1 cellular context compared by ENCODE assay signal in the genomic region with DNA sequence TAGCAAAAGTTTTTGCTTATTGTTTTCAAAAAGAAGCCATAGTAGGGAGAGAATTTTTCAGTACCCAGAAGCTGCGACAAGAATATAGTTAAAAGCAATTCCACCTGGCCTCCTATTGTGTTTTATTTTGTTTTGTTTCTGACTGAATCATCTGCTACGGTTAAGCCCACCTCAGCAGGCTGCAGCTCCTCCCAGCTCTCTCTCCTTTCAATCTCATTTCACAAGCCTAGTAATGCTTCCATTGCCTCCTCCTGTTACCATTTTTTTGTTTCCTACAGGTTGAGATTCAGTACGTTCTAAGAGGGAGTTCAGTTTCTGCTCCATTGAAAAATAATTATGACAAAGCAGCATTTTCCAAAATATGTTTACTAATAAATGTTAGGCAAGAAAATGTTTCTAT.
TF ChIP-seq lines count a peak whose summit lies in the region.

No MANE protein-coding gene starts in this region.

TF ChIP-seq in WTC11, 78 proteins besides CTCF, POLR2A, EP300 and RAD21 (continued from another document):
- TF ChIP-seq, protein P1, sequence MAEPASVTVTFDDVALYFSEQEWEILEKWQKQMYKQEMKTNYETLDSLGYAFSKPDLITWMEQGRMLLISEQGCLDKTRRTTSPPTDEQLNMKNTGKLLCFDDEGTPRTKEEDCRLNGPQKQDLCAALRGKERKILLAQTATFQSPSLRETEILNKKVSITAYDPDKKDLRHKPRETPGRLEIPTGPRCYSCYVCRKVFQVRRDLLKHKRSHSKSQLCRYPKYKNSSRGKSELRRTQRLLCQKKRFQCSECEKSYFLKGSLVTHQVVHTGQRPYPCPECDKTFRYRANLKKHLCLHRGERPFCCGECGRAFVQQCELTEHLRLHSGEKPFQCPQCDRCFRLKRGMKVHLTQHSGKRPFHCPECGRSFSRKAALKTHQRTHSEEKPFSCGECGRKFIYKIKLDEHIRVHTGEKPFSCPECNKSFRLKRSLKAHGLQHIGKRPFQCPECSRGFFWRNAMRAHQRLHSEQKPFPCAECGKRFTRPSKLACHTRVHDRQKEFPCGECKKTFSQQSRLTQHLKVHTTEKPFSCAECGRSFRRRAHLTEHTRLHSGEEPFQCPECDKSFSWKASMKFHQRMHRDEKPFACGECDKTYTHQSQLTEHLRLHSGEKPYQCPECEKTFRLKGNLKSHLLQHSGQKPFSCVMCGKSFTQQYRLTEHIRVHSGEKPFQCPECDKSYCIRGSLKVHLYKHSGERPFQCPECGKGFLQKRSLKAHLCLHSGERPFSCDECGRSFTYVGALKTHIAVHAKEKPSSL (CRISPR knock-in tag; conservative IDR thresholded peaks at IDR 0.05), result no peak
- TF ChIP-seq NFYB (CRISPR knock-in tag; conservative IDR thresholded peaks at IDR 0.05; ENCODE audit: low read depth) (no peak), RELA (CRISPR knock-in tag; IDR thresholded peaks at IDR 0.05; ENCODE audit: borderline replicate concordance) (no peak), HMGA2 (CRISPR knock-in tag; IDR thresholded peaks at IDR 0.05) (no peak)
- TF ChIP-seq, protein P2, sequence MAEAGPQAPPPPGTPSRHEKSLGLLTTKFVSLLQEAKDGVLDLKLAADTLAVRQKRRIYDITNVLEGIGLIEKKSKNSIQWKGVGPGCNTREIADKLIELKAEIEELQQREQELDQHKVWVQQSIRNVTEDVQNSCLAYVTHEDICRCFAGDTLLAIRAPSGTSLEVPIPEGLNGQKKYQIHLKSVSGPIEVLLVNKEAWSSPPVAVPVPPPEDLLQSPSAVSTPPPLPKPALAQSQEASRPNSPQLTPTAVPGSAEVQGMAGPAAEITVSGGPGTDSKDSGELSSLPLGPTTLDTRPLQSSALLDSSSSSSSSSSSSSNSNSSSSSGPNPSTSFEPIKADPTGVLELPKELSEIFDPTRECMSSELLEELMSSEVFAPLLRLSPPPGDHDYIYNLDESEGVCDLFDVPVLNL (CRISPR knock-in tag; IDR thresholded peaks at IDR 0.05; ENCODE audit: borderline replicate concordance, low read depth), result no peak
